In genomic region chr11:12687216-12687623, GRCh38 we compare ENCODE assay signal across 1 cellular context.
TF ChIP-seq lines count a peak whose summit lies in the region.

No MANE protein-coding gene starts in this region.

TF ChIP-seq in GM23338, 12 proteins besides CTCF, POLR2A, EP300 and RAD21:
- TF ChIP-seq ZNF462 (CRISPR knock-in tag; IDR thresholded peaks at IDR 0.05) (no peak), ETS1 (IDR thresholded peaks at IDR 0.05) (no peak), NANOG (IDR thresholded peaks at IDR 0.05; ENCODE audit: borderline replicate concordance) (no peak), EZH2phosphoT487 (IDR thresholded peaks at IDR 0.05; ENCODE audit: unreplicated experiment) (no peak), JUNB (IDR thresholded peaks at IDR 0.05; ENCODE audit: unreplicated experiment) (no peak), POLR2AphosphoS5 (IDR thresholded peaks at IDR 0.05; ENCODE audit: low read depth) (no peak), ZNF114 (CRISPR knock-in tag; IDR thresholded peaks at IDR 0.05) (no peak), CREB1 (CRISPR knock-in tag; IDR thresholded peaks at IDR 0.05; ENCODE audit: low read depth) (no peak), ZNF331 (CRISPR knock-in tag; IDR thresholded peaks at IDR 0.05; ENCODE audit: low read depth) (no peak), REST (IDR thresholded peaks at IDR 0.05; ENCODE audit: unreplicated experiment) (no peak), EZH2 (IDR thresholded peaks at IDR 0.05; ENCODE audit: low read depth, unreplicated experiment) (no peak), STAT1 (IDR thresholded peaks at IDR 0.05; ENCODE audit: unreplicated experiment) (no peak)
